ENCODE assay signal across 6 cellular contexts in genomic region chr15:21724988-21725387, GRCh38.
A peak's percentile ranks its signal among the peaks of the same experiment; 100 is the strongest.
DNase-seq lines count a peak whose midpoint lies in the region; ATAC-seq and TF ChIP-seq lines count a peak whose summit lies in the region.
"Not testable (repeated sequence)": the region's sequence is repeated elsewhere in the genome, so short reads cannot be mapped to it uniquely, and the experiment has no call there.

No MANE protein-coding gene starts in this region.

- not testable (repeated sequence) for H3K36me3 Mint-ChIP-seq in activated CD4-positive, alpha-beta T cell treated with anti-CD3 and anti-CD28 coated beads, Interleukin-2, amount 10 ng/mL, durations not matched to agents 24 days and 14 days (ENCODE audit: low read depth); activated T-cell treated with anti-CD3 and anti-CD28 coated beads, Interleukin-2, amount 50 U/mL, for 72 hours (ENCODE audit: insufficient read depth in 2 of 2); central memory CD8-positive, alpha-beta T cell (ENCODE audit: insufficient read depth); naive thymus-derived CD8-positive, alpha-beta T cell; stimulated activated effector memory CD8-positive, alpha-beta T cell treated with anti-CD3 and anti-CD28 coated beads, Interleukin-12 subunit alpha, Interleukin-12 subunit beta, amount 100 ng/mL, for 72 hours

- H3K4me3 Mint-ChIP-seq in activated CD4-positive, alpha-beta T cell treated with anti-CD3 and anti-CD28 coated beads, Interleukin-2, amount 10 ng/mL, durations not matched to agents 24 days and 14 days; activated T-cell treated with anti-CD3 and anti-CD28 coated beads, Interleukin-2, amount 50 U/mL, for 72 hours; central memory CD8-positive, alpha-beta T cell; naive thymus-derived CD8-positive, alpha-beta T cell; stimulated activated effector memory CD8-positive, alpha-beta T cell treated with anti-CD3 and anti-CD28 coated beads, Interleukin-12 subunit alpha, Interleukin-12 subunit beta, amount 100 ng/mL, for 72 hours: not testable (repeated sequence)

- H3K27me3 Mint-ChIP-seq in activated CD4-positive, alpha-beta T cell treated with anti-CD3 and anti-CD28 coated beads, Interleukin-2, amount 10 ng/mL, durations not matched to agents 24 days and 14 days; activated T-cell treated with anti-CD3 and anti-CD28 coated beads, Interleukin-2, amount 50 U/mL, for 72 hours (ENCODE audit: low read depth); central memory CD8-positive, alpha-beta T cell; naive thymus-derived CD8-positive, alpha-beta T cell: not testable (repeated sequence)

- not testable (repeated sequence) for H3K27me3 ChIP-seq in DND-41 (ENCODE audit: insufficient read depth, low read length, poor library complexity)

- not testable (repeated sequence) for H3K9ac ChIP-seq in DND-41 (ENCODE audit: low read depth, low read length)

- H3K9me3 ChIP-seq in DND-41 (ENCODE audit: insufficient read depth, low read length, severe bottlenecking), result not testable (repeated sequence)

- POLR2A ChIA-PET in naive thymus-derived CD8-positive, alpha-beta T cell (lab: Charles Lee), result not testable (repeated sequence)

- ATAC-seq in DND-41 (ENCODE audit: insufficient read depth, low read depth), result peak; percentile 78
- peak; percentile 50 to 69 for ATAC-seq in activated T-cell treated with anti-CD3 and anti-CD28 coated beads, Interleukin-2, amount 50 U/mL, for 72 hours (replicated peaks in 1 of 2)
- ATAC-seq in central memory CD8-positive, alpha-beta T cell (replicated peaks; ENCODE audit: extremely low read depth, poor library complexity, severe bottlenecking), result peak; percentile 87
- peak; percentile 55 to 73 for ATAC-seq in naive thymus-derived CD8-positive, alpha-beta T cell
- ATAC-seq in stimulated activated effector memory CD8-positive, alpha-beta T cell treated with anti-CD3 and anti-CD28 coated beads, Interleukin-12 subunit alpha, Interleukin-12 subunit beta, amount 100 ng/mL, for 72 hours, result peak; percentile 84

- not testable (repeated sequence) for H3K79me2 ChIP-seq in DND-41 (ENCODE audit: insufficient read depth, low read length)

- H2AFZ ChIP-seq in DND-41 (ENCODE audit: low read depth, low read length), result not testable (repeated sequence)

- TF ChIP-seq CTCF in DND-41 (IDR thresholded peaks at IDR 0.05; ENCODE audit: borderline replicate concordance, extremely low read depth, low read length, poor library complexity, severe bottlenecking), result not testable (repeated sequence)

- not testable (repeated sequence) for H3K27ac ChIP-seq in DND-41 (ENCODE audit: low read length)

- H3K4me2 ChIP-seq in DND-41 (ENCODE audit: insufficient read depth, low read length), result not testable (repeated sequence)

- H3K4me3 ChIP-seq in DND-41 (ENCODE audit: low read depth in 1 of 2, low read length in 2 of 2), result not testable (repeated sequence)

- intact Hi-C loops in activated CD4-positive, alpha-beta T cell treated with anti-CD3 and anti-CD28 coated beads, Interleukin-2, amount 10 ng/mL, durations not matched to agents 24 days and 14 days (cut with micrococcal nuclease), result not testable (repeated sequence)

- not testable (repeated sequence) for H3K36me3 ChIP-seq in DND-41 (ENCODE audit: insufficient read depth, low read length)

- not testable (repeated sequence) for H3K27ac Mint-ChIP-seq in activated CD4-positive, alpha-beta T cell treated with anti-CD3 and anti-CD28 coated beads, Interleukin-2, amount 10 ng/mL, durations not matched to agents 24 days and 14 days; activated T-cell treated with anti-CD3 and anti-CD28 coated beads, Interleukin-2, amount 50 U/mL, for 72 hours; central memory CD8-positive, alpha-beta T cell (ENCODE audit: low read depth); naive thymus-derived CD8-positive, alpha-beta T cell; stimulated activated effector memory CD8-positive, alpha-beta T cell treated with anti-CD3 and anti-CD28 coated beads, Interleukin-12 subunit alpha, Interleukin-12 subunit beta, amount 100 ng/mL, for 72 hours

- not testable (repeated sequence) for H3K9me3 Mint-ChIP-seq in activated CD4-positive, alpha-beta T cell treated with anti-CD3 and anti-CD28 coated beads, Interleukin-2, amount 10 ng/mL, durations not matched to agents 24 days and 14 days; activated T-cell treated with anti-CD3 and anti-CD28 coated beads, Interleukin-2, amount 50 U/mL, for 72 hours; central memory CD8-positive, alpha-beta T cell; naive thymus-derived CD8-positive, alpha-beta T cell; stimulated activated effector memory CD8-positive, alpha-beta T cell treated with anti-CD3 and anti-CD28 coated beads, Interleukin-12 subunit alpha, Interleukin-12 subunit beta, amount 100 ng/mL, for 72 hours

- not testable (repeated sequence) for H3K4me1 Mint-ChIP-seq in activated CD4-positive, alpha-beta T cell treated with anti-CD3 and anti-CD28 coated beads, Interleukin-2, amount 10 ng/mL, durations not matched to agents 24 days and 14 days; activated T-cell treated with anti-CD3 and anti-CD28 coated beads, Interleukin-2, amount 50 U/mL, for 72 hours (ENCODE audit: low read depth); central memory CD8-positive, alpha-beta T cell; naive thymus-derived CD8-positive, alpha-beta T cell; stimulated activated effector memory CD8-positive, alpha-beta T cell treated with anti-CD3 and anti-CD28 coated beads, Interleukin-12 subunit alpha, Interleukin-12 subunit beta, amount 100 ng/mL, for 72 hours

- DNase-seq in DND-41; activated T-cell treated with anti-CD3 and anti-CD28 coated beads, Interleukin-2, amount 50 U/mL, for 72 hours; central memory CD8-positive, alpha-beta T cell (ENCODE audit: low spot score in 2 of 2); naive thymus-derived CD8-positive, alpha-beta T cell; stimulated activated effector memory CD8-positive, alpha-beta T cell treated with anti-CD3 and anti-CD28 coated beads, Interleukin-12 subunit alpha, Interleukin-12 subunit beta, amount 100 ng/mL, for 72 hours (ENCODE audit: low spot score in 2 of 2): not testable (repeated sequence)
- DNase-seq in activated CD4-positive, alpha-beta T cell treated with anti-CD3 and anti-CD28 coated beads, Interleukin-2, amount 10 ng/mL, durations not matched to agents 24 days and 14 days, result peak; percentile 45

- H3K4me1 ChIP-seq in DND-41 (ENCODE audit: insufficient read depth, low read length), result not testable (repeated sequence)

- not testable (repeated sequence) for H4K20me1 ChIP-seq in DND-41 (ENCODE audit: insufficient read depth, low read length)
